9 cellular contexts compared by ENCODE assay signal in genomic region chr6:146289816-146290588, GRCh38.
A peak's percentile ranks its signal among the peaks of the same experiment; 100 is the strongest.
DNase-seq lines count a peak whose midpoint lies in the region; ATAC-seq and TF ChIP-seq lines count a peak whose summit lies in the region.
"Had no signal": no experiment of that assay in that cellular context is flagged by ENCODE, and none has a peak within 500 bp of the region (broad histone marks: within the 10 kb centered on the region; RNA-seq: fewer than 3 reads in every experiment).

No MANE protein-coding gene starts in this region.

- H3K79me2 ChIP-seq in neural cell (replicated peaks; ENCODE audit: insufficient read depth, low read length) = no peaks in the 10 kb centered on the region

- TF ChIP-seq EP300 in neural cell (conservative IDR thresholded peaks at IDR 0.05; ENCODE audit: poor library complexity, severe bottlenecking) = peak; percentile 27

- no peak overlapping the region for H3K27ac ChIP-seq in neural cell (ENCODE audit: low read length)

- no peak for ATAC-seq in GM21381 (IDR thresholded peaks at IDR 0.05; ENCODE audit: unreplicated experiment)
- ATAC-seq: activated naive CD4-positive, alpha-beta T cell treated with anti-CD3 and anti-CD28 coated beads, Interleukin-2, amount 50 U/mL, for 72 hours had no signal

- H3K4me2 ChIP-seq in neural cell (ENCODE audit: low read length) = no peak overlapping the region

- no peak overlapping the region for H3K9ac ChIP-seq in neural cell (ENCODE audit: low read length)

- no peak for TF ChIP-seq CTCF in NB4 (IDR thresholded peaks at IDR 0.05; ENCODE audit: low read depth, low read length)
- no peak for TF ChIP-seq CTCF in neural cell (IDR thresholded peaks at IDR 0.05; ENCODE audit: poor library complexity, severe bottlenecking)

- H3K4me3 ChIP-seq in NB4 (ENCODE audit: low read depth, low read length) = no peak overlapping the region
- H3K4me3 ChIP-seq in neural cell (ENCODE audit: low read length) = no peak overlapping the region

- H3K27me3 ChIP-seq in neural cell (ENCODE audit: insufficient read depth, low read depth, low read length) = no peaks in the 10 kb centered on the region

- no peaks in the 10 kb centered on the region for H3K36me3 ChIP-seq in neural cell (ENCODE audit: insufficient read depth, low read length)

- no peak for TF ChIP-seq POLR2A in NB4 (IDR thresholded peaks at IDR 0.05; ENCODE audit: extremely low read depth, insufficient read length)

- no peak for TF ChIP-seq RAD21 in neural cell (conservative IDR thresholded peaks at IDR 0.05)

- H3K9me3 ChIP-seq in neural cell (ENCODE audit: low read length) = no peaks in the 10 kb centered on the region

- no peaks in the 10 kb centered on the region for H4K20me1 ChIP-seq in neural cell (ENCODE audit: insufficient read depth)

- DNase-seq in EL (peak; percentile 80), NB4 (ENCODE audit: low read depth) (peak; percentile 59), dermis blood vessel endothelial cell (peak; percentile 86), HK-2 (ENCODE audit: unreplicated experiment) (no peak), UCSD-AML1 (lab: John Stamatoyannopoulos, UW; ENCODE audit: unreplicated experiment) (no peak), NCI-H2081 treated with DMSO at 0.1 percent for 48 hours (lab: John Stamatoyannopoulos, UW) (no peak)

- H3K9me2 ChIP-seq in neural cell (ENCODE audit: insufficient read depth, low read length) = no peaks in the 10 kb centered on the region

- no peak overlapping the region for H2AFZ ChIP-seq in neural cell (ENCODE audit: low read depth, low read length)

- no peaks in the 10 kb centered on the region for H3F3A ChIP-seq in neural cell (ENCODE audit: insufficient read depth, low read length, poor library complexity, severe bottlenecking)

TF ChIP-seq in neural cell, 6 proteins besides CTCF, POLR2A, EP300 and RAD21:
- TF ChIP-seq, protein P1, sequence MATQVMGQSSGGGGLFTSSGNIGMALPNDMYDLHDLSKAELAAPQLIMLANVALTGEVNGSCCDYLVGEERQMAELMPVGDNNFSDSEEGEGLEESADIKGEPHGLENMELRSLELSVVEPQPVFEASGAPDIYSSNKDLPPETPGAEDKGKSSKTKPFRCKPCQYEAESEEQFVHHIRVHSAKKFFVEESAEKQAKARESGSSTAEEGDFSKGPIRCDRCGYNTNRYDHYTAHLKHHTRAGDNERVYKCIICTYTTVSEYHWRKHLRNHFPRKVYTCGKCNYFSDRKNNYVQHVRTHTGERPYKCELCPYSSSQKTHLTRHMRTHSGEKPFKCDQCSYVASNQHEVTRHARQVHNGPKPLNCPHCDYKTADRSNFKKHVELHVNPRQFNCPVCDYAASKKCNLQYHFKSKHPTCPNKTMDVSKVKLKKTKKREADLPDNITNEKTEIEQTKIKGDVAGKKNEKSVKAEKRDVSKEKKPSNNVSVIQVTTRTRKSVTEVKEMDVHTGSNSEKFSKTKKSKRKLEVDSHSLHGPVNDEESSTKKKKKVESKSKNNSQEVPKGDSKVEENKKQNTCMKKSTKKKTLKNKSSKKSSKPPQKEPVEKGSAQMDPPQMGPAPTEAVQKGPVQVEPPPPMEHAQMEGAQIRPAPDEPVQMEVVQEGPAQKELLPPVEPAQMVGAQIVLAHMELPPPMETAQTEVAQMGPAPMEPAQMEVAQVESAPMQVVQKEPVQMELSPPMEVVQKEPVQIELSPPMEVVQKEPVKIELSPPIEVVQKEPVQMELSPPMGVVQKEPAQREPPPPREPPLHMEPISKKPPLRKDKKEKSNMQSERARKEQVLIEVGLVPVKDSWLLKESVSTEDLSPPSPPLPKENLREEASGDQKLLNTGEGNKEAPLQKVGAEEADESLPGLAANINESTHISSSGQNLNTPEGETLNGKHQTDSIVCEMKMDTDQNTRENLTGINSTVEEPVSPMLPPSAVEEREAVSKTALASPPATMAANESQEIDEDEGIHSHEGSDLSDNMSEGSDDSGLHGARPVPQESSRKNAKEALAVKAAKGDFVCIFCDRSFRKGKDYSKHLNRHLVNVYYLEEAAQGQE (IDR thresholded peaks at IDR 0.05; ENCODE audit: borderline replicate concordance) = no peak
- TF ChIP-seq POLR2AphosphoS5 (IDR thresholded peaks at IDR 0.05) (no peak), SMC3 (conservative IDR thresholded peaks at IDR 0.05; ENCODE audit: poor library complexity) (no peak), EZH2 (IDR thresholded peaks at IDR 0.05; ENCODE audit: borderline replicate concordance, insufficient read depth, low read length, poor library complexity, severe bottlenecking) (no peak), TAF1 (IDR thresholded peaks at IDR 0.05; ENCODE audit: low read depth) (no peak), MXI1 (conservative IDR thresholded peaks at IDR 0.05; ENCODE audit: poor library complexity, severe bottlenecking) (no peak)

Comparison
In these comparisons a context has a peak if more than half of its experiments do, and no peak if none do; other contexts are left out.
1. DNase-seq: peak in EL (single experiment), NB4 (single experiment) and dermis blood vessel endothelial cell (single experiment); none in HK-2 (single experiment), UCSD-AML1 (single experiment) and NCI-H2081 treated with DMSO at 0.1 percent for 48 hours (single experiment).